Comparison of ENCODE assay signal across 8 cellular contexts in the genomic region with DNA sequence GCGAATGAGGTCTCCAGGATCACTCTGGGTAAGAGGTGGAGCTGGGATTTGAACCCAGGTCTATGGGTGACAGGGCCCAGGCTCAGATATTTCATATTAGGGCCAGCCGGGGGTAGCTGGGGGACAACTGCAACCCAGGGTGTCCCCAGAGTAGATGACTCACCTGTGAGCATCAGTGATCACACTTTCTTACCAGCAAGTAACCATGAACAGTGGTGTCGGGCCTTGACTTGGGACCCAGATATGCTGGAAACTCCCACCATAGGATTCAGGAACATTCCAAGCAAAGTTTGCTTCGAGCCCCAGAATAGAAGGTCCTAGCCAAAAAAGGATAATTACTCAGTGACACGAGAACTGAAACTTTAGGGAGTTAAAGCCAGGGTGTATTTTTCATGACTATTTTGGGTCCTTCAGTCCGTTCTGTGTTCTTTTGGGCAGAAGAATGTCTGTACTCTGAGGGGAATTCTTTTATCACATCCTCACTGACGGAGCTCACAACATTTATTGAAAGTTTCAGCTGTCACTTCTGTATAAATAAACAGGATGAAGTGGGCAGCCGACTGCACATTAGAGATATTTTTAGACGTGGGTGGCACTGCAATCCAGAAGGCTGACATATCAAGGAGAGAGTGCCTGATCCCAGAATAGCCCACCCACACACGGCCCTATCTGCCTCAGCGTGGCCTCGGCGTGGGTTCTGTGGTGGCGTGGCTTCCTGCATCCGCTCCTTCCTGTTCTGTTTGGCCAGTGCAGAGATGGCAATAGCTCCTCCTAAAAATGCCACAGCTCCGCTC. TPM values are rescaled to one million over a fixed set of nuclear protein-coding genes. Genes with fewer than 3 reads are reported as not detected.
A peak's percentile ranks its signal among the peaks of the same experiment; 100 is the strongest.
DNase-seq lines count a peak whose midpoint lies in the region; ATAC-seq, FAIRE-seq and TF ChIP-seq lines count a peak whose summit lies in the region.

No MANE protein-coding gene starts in this region.

- H3K4me1 ChIP-seq in K562 (replicated peaks in 1 of 2; ENCODE audit: control insufficient read depth in 2 of 2, insufficient read depth in 2 of 2, low read length in 2 of 2) (peaks cover 0 to 6% of the 10 kb centered on the region in 2 experiments; a peak in 2 of 5 replicates), mucosa of rectum (ENCODE audit: control insufficient read depth in 2 of 2, insufficient read depth in 2 of 2, low read length in 2 of 2) (no peaks in the 10 kb centered on the region)

- WGBS in K562 (ENCODE audit: insufficient coverage, low coverage, missing lambda C conversion rate), result 14% methylated on average over 14 of the region's 16 CpGs

- BruUV-seq in K562 (replicated peaks; lab: Mats Ljungman, UMichigan), result no TSS peak

- intact Hi-C loops in K562 (cut with micrococcal nuclease), result no loop called here

- TF ChIP-seq CTCF in AG10803 (conservative IDR thresholded peaks at IDR 0.05; ENCODE audit: low read length), result no peak
- no peak for TF ChIP-seq CTCF in K562 (IDR thresholded peaks at IDR 0.05 in 2 of 3, conservative IDR thresholded peaks at IDR 0.05 in 1 of 3; ENCODE audit: insufficient read depth in 2 of 3, low read depth in 1 of 3, low read length in 3 of 3)

- peak; percentile 51 for FAIRE-seq in K562 (lab: Jason Lieb, UNC)

- DNase-seq in AG10803 (ENCODE audit: low read depth), result peak; percentile 67
- peak; percentile 4 to 14 for DNase-seq in Kasumi-1 (lab: John Stamatoyannopoulos, UW)
- peak in 2 of 4 experiments; percentile 13 to 60 for DNase-seq in K562 (ENCODE audit: extremely low read depth in 1 of 4, low spot score in 3 of 4)
- DNase-seq in HuH-7.5 (ENCODE audit: low spot score), result no peak
- no peak for DNase-seq in AML-193 (lab: John Stamatoyannopoulos, UW)
- no peak for DNase-seq in glomerular visceral epithelial cell (ENCODE audit: extremely low spot score)

- no peak for TF ChIP-seq POLR2A in K562 (conservative IDR thresholded peaks at IDR 0.05)

- no peaks in the 10 kb centered on the region; the same call in 1 of the 2 replicates for H4K20me1 ChIP-seq in K562 (replicated peaks; ENCODE audit: control insufficient read depth, insufficient read depth, low read length)

- H3K4me2 ChIP-seq in K562 (ENCODE audit: insufficient read depth, low read length), result no peak overlapping the region

- H3K4me3 ChIP-seq in AG10803 (ENCODE audit: low read length) (no peak overlapping the region), K562 (no peak overlapping the region), mucosa of rectum (ENCODE audit: low read length in 2 of 2) (no peak overlapping the region)

- ATAC-seq in K562 (no peak; the same call in 2 of the 3 replicates), HG02642 (IDR thresholded peaks at IDR 0.05; ENCODE audit: poor library complexity, unreplicated experiment) (no peak)

- peak overlapping the region; percentile 57 for H2AFZ ChIP-seq in K562 (ENCODE audit: low read depth, low read length)

- H3K27me3 ChIP-seq in K562 (ENCODE audit: control insufficient read depth in 2 of 2, insufficient read depth in 2 of 2, low read length in 2 of 2), result no peaks in the 10 kb centered on the region
- H3K27me3 ChIP-seq in mucosa of rectum (ENCODE audit: control insufficient read depth in 2 of 2, insufficient read depth in 2 of 2, low read length in 2 of 2), result no peaks in the 10 kb centered on the region

- no peaks in the 10 kb centered on the region for H3K79me2 ChIP-seq in K562 (ENCODE audit: control insufficient read depth, insufficient read depth, low read length)

- H3K27ac ChIP-seq in K562 (ENCODE audit: extremely low read depth, low read depth, low read length) (no peak overlapping the region; the same call in 2 of the 3 replicates), mucosa of rectum (ENCODE audit: low read depth in 2 of 2, low read length in 2 of 2) (peak overlapping the region; percentile 13 to 41)

- H3K9me1 ChIP-seq in K562 (ENCODE audit: control insufficient read depth, insufficient read depth, low read length), result no peaks in the 10 kb centered on the region

- H3K36me3 ChIP-seq in K562 (ENCODE audit: control insufficient read depth, insufficient read depth, low read length) (no peaks in the 10 kb centered on the region), mucosa of rectum (ENCODE audit: control insufficient read depth in 2 of 2, insufficient read depth in 2 of 2, low read length in 2 of 2) (no peaks in the 10 kb centered on the region)

- H3K9ac ChIP-seq in K562 (ENCODE audit: insufficient read depth in 1 of 2, low read depth in 2 of 2, low read length in 2 of 2), result peak overlapping the region in 1 of 2 experiments; percentile 10; a peak in 1 of 4 replicates
- H3K9ac ChIP-seq in mucosa of rectum (ENCODE audit: low read depth in 1 of 2, low read length in 2 of 2), result no peak overlapping the region

- H3K9me3 ChIP-seq in K562 (replicated peaks; ENCODE audit: control insufficient read depth, insufficient read depth, low read depth, low read length) (no peaks in the 10 kb centered on the region), mucosa of rectum (ENCODE audit: control insufficient read depth in 2 of 2, low read length in 2 of 2) (no peaks in the 10 kb centered on the region)

- POLR2A ChIA-PET in K562 (lab: Yijun Ruan, JAX), result interaction anchor here (0.6 kb wide), 1 partner anchor 190 kb away, joined by 3 read pairs; no protein-coding TSS in a partner anchor

- CTCF ChIA-PET in K562 (lab: Yijun Ruan, JAX; ENCODE audit: low intra/inter-chr PET ratio), result no interaction called here

- in situ Hi-C loops in K562 (cut with MboI), result no loop called here

- no peak; the same call in 1 of the 2 replicates for TF ChIP-seq EP300 in K562 (IDR thresholded peaks at IDR 0.05; ENCODE audit: low read length)

- no peak for TF ChIP-seq RAD21 in K562 (CRISPR knock-in tag; conservative IDR thresholded peaks at IDR 0.05 in 1 of 2, IDR thresholded peaks at IDR 0.05 in 1 of 2)

TF ChIP-seq in K562, 482 proteins besides CTCF, POLR2A, EP300 and RAD21 (continues in another document):
- TF ChIP-seq ARID1B (IDR thresholded peaks at IDR 0.05) (0 out of 2 replicates have a peak, but pooled peaks have one; percentile 10), GTF2F1 (IDR thresholded peaks at IDR 0.05; ENCODE audit: low read depth, low read length) (no peak), CSDE1 (IDR thresholded peaks at IDR 0.05) (no peak), ZC3H4 (CRISPR knock-in tag; IDR thresholded peaks at IDR 0.05; ENCODE audit: borderline replicate concordance) (no peak), HIVEP1 (CRISPR knock-in tag; IDR thresholded peaks at IDR 0.05) (no peak)
- TF ChIP-seq, protein P1, sequence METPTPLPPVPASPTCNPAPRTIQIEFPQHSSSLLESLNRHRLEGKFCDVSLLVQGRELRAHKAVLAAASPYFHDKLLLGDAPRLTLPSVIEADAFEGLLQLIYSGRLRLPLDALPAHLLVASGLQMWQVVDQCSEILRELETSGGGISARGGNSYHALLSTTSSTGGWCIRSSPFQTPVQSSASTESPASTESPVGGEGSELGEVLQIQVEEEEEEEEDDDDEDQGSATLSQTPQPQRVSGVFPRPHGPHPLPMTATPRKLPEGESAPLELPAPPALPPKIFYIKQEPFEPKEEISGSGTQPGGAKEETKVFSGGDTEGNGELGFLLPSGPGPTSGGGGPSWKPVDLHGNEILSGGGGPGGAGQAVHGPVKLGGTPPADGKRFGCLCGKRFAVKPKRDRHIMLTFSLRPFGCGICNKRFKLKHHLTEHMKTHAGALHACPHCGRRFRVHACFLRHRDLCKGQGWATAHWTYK (CRISPR knock-in tag; IDR thresholded peaks at IDR 0.05), result peak; percentile 93

RNA-seq across cellular contexts. Expression of a gene that starts 45.6 kb away (rescaled TPM):
- not detected in 2 replicates for total RNA-seq in K562 (2011; cell fraction: chromatin; rRNA removed; ENCODE audit: low replicate concordance)
- total RNA-seq in K562 (2011; cell fraction: nucleolus; rRNA removed), result 0.79 and 2.5 TPM in 2 replicates
- 0.51 and 0.76 TPM in 2 replicates for total RNA-seq in K562 (2011; cell fraction: nucleoplasm; rRNA removed)
- 0.77 TPM in 1 of 2 replicates, not detected in the other for total RNA-seq in K562 (2014; rRNA removed)
- not detected in 2 replicates for total RNA-seq in K562 (2014; rRNA removed; fragmentation: Illumina TruSeq; extraction: Trizol)
- total RNA-seq in K562 (2015; rRNA removed; fragmentation: Illumina TruSeq; extraction: Trizol), result not detected in 2 replicates
- total RNA-seq in K562 (2021), result 0.29 TPM in 1 of 2 replicates, not detected in the other
- polyA plus RNA-seq in K562 (2011; rRNA removed), result 0.28 and 0.72 TPM in 2 replicates
- 0.37 and 3.7 TPM in 2 replicates for polyA plus RNA-seq in K562 (2011; cell fraction: cytosol; rRNA removed)
- 0.13 and 0.37 TPM in 2 replicates for polyA plus RNA-seq in K562 (2011; cell fraction: nucleus; rRNA removed)
- 0.29 and 0.36 TPM in 2 replicates for polyA plus RNA-seq in K562 (2012)
- not detected in 2 replicates for polyA plus RNA-seq in K562 (2014; fragmentation: Illumina TruSeq; extraction: Trizol)
- not detected for polyA plus RNA-seq in K562 (2014; fragmentation: Nextera tagmentation; extraction: Ambion mirVana)
- not detected in 2 replicates for polyA plus RNA-seq in K562 (2014; rRNA removed)
- not detected in 2 replicates for polyA minus RNA-seq in K562 (2011; rRNA and poly(A)+ RNA removed)
- polyA minus RNA-seq in K562 (2011; cell fraction: cytosol; rRNA and poly(A)+ RNA removed), result not detected in 2 replicates
- not detected in 2 replicates for polyA minus RNA-seq in K562 (2011; cell fraction: nucleus; rRNA and poly(A)+ RNA removed)

Comparison
In these comparisons a context has a peak if more than half of its experiments do, and no peak if none do; other contexts are left out.
1. DNase-seq: peak in AG10803 (single experiment) and Kasumi-1 (2 of 2); none in HuH-7.5 (single experiment), AML-193 (0 of 2) and glomerular visceral epithelial cell (single experiment).